ENCODE assay signal across 8 cellular contexts in the genomic region with DNA sequence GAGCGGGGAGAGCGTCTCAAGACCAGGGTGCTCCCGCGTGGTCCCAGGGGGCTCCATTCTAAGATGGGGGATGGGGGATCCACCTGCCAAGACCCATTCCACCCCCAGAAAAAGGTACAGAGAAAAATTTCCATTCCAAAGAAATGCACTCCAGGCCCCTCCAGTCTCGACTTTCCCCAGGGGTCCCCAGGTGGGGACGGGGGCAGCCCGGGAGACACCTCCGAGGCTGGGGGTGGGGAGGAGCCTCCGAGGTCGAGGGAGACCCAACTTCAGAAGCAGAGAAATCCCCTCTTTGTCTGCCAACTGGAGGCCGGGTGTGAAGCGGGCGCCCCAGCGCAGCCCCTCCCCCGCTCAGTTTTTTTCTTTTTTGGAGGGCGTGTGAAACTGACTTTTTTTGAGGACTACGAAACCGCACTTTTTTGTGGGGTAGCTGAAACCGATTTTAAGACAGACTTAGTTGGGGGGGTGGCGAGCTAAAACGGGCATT. TPM values are rescaled to one million over a fixed set of nuclear protein-coding genes. Genes with fewer than 3 reads are reported as not detected.
DNase-seq lines count a peak whose midpoint lies in the region; ATAC-seq, FAIRE-seq and TF ChIP-seq lines count a peak whose summit lies in the region.

No MANE protein-coding gene starts in this region.

- no peaks in the 10 kb centered on the region for H3K27me3 Mint-ChIP-seq in activated CD8-positive, alpha-beta T cell treated with anti-CD3 and anti-CD28 coated beads for 36 hours

- POLR2A ChIA-PET in activated CD8-positive, alpha-beta T cell treated with anti-CD3 and anti-CD28 coated beads for 36 hours (lab: Charles Lee): interaction anchor here (0.7 to 4.0 kb wide), 13 partner anchors 10 to 96 kb away, joined by 3 to 25 read pairs (median 3); partner anchors contain the start of genes MBD3 and UQCR11
- POLR2A ChIA-PET in endothelial cell of umbilical vein (lab: Charles Lee): no interaction called here

- H3K9me3 Mint-ChIP-seq in activated CD8-positive, alpha-beta T cell treated with anti-CD3 and anti-CD28 coated beads for 36 hours: no peaks in the 10 kb centered on the region

- dilution Hi-C loops in endothelial cell of umbilical vein (cut with MboI; ENCODE audit: extremely low pct_ligation_motif_present, low sequenced_read_pairs): no loop called here

- H3K4me1 Mint-ChIP-seq in activated CD8-positive, alpha-beta T cell treated with anti-CD3 and anti-CD28 coated beads for 36 hours (ENCODE audit: low read depth): peaks cover 24% of the 10 kb centered on the region

- H3K36me3 ChIP-seq in ACC112 (ENCODE audit: insufficient read depth, low read length) (no peaks in the 10 kb centered on the region), HUES48 (ENCODE audit: control insufficient read depth, insufficient read depth, low read length) (peaks cover 41% of the 10 kb centered on the region), endothelial cell of umbilical vein (ENCODE audit: control insufficient read depth in 2 of 2, extremely low read depth in 1 of 2, insufficient read depth in 2 of 2, low read length in 2 of 2) (peaks cover 2 to 16% of the 10 kb centered on the region in 2 experiments), neutrophil (no peaks in the 10 kb centered on the region)

- H3K9me3 ChIP-seq in HUES48 (ENCODE audit: control insufficient read depth, insufficient read depth, low read length) (no peaks in the 10 kb centered on the region), endothelial cell of umbilical vein (replicated peaks; ENCODE audit: control insufficient read depth, insufficient read depth, low read length) (no peaks in the 10 kb centered on the region), neutrophil (no peaks in the 10 kb centered on the region)

- H4K20me1 ChIP-seq in endothelial cell of umbilical vein (replicated peaks; ENCODE audit: control insufficient read depth, extremely low read depth, insufficient read depth, low read length): no peaks in the 10 kb centered on the region

- no peak for TF ChIP-seq POLR2A in endothelial cell of umbilical vein (IDR thresholded peaks at IDR 0.05; ENCODE audit: low read depth, low read length)

- H3K79me2 ChIP-seq in ACC112 (ENCODE audit: control insufficient read depth, insufficient read depth, low read length, unreplicated experiment) (peaks cover 24% of the 10 kb centered on the region), endothelial cell of umbilical vein (ENCODE audit: control insufficient read depth, insufficient read depth, low read length) (peaks cover 39% of the 10 kb centered on the region)

- BruUV-seq in endothelial cell of umbilical vein (replicated peaks; lab: Mats Ljungman, UMichigan): TSS peak; percentile 33

- H3K4me3 Mint-ChIP-seq in activated CD8-positive, alpha-beta T cell treated with anti-CD3 and anti-CD28 coated beads for 36 hours: peak overlapping the region; percentile 83

- DNase-seq in activated CD8-positive, alpha-beta T cell treated with anti-CD3 and anti-CD28 coated beads for 36 hours: peak; percentile 87
- DNase-seq in endothelial cell of umbilical vein (ENCODE audit: low read depth, low spot score): peak; percentile 42
- DNase-seq in NCI-H128 (lab: John Stamatoyannopoulos, UW; ENCODE audit: unreplicated experiment): no peak
- DNase-seq in NCI-H187 (lab: John Stamatoyannopoulos, UW): no peak
- no peak for DNase-seq in SKM-1 treated with dmso at 0.1 percent for 144 hours (lab: John Stamatoyannopoulos, UW; ENCODE audit: unreplicated experiment)

- no peaks in the 10 kb centered on the region for H3K27me3 ChIP-seq in ACC112 (ENCODE audit: insufficient read depth, low read length)
- no peaks in the 10 kb centered on the region for H3K27me3 ChIP-seq in HUES48 (ENCODE audit: control insufficient read depth, insufficient read depth, low read length)
- H3K27me3 ChIP-seq in endothelial cell of umbilical vein (ENCODE audit: control insufficient read depth in 2 of 2, insufficient read depth in 2 of 2, low read length in 2 of 2): no peaks in the 10 kb centered on the region
- peaks cover 22% of the 10 kb centered on the region for H3K27me3 ChIP-seq in neutrophil

- peak; percentile 19 for ATAC-seq in activated CD8-positive, alpha-beta T cell treated with anti-CD3 and anti-CD28 coated beads for 36 hours

- H3K9ac ChIP-seq in HUES48 (ENCODE audit: low read depth, low read length) (peak overlapping the region; percentile 90), endothelial cell of umbilical vein (replicated peaks; ENCODE audit: extremely low read depth, insufficient read depth, low read length) (peak overlapping the region; percentile 82)

- no peak for TF ChIP-seq CTCF in activated CD8-positive, alpha-beta T cell treated with anti-CD3 and anti-CD28 coated beads for 36 hours (IDR thresholded peaks at IDR 0.05)
- TF ChIP-seq CTCF in endothelial cell of umbilical vein (IDR thresholded peaks at IDR 0.05; ENCODE audit: extremely low read depth in 1 of 2, insufficient read depth in 1 of 2, low read depth in 1 of 2, low read length in 2 of 2) (no peak), neutrophil (IDR thresholded peaks at IDR 0.05) (no peak)

- CTCF ChIA-PET in activated CD8-positive, alpha-beta T cell treated with anti-CD3 and anti-CD28 coated beads for 36 hours (lab: Charles Lee): interaction anchor here (0.9 to 1.7 kb wide), 4 partner anchors 9 to 61 kb away, joined by 3 to 5 read pairs (median 3); no protein-coding TSS in a partner anchor
- CTCF ChIA-PET in endothelial cell of umbilical vein (lab: Charles Lee): interaction anchor here (0.7 to 2.1 kb wide), 5 partner anchors 10 to 105 kb away, joined by 4 to 11 read pairs (median 5); partner anchors contain the start of gene UQCR11

- H3K4me1 ChIP-seq in ACC112 (ENCODE audit: control insufficient read depth, insufficient read depth, low read length, unreplicated experiment) (peaks cover 6% of the 10 kb centered on the region), HUES48 (ENCODE audit: control insufficient read depth, insufficient read depth, low read length) (peaks cover 5% of the 10 kb centered on the region), endothelial cell of umbilical vein (ENCODE audit: control insufficient read depth, extremely low read depth, insufficient read depth, low read length) (peaks cover 2% of the 10 kb centered on the region), neutrophil (ENCODE audit: control insufficient read depth in 1 of 2, insufficient read depth in 1 of 2, low read depth in 1 of 2, low read length in 1 of 2) (peaks cover 7 to 17% of the 10 kb centered on the region in 2 experiments)

- intact Hi-C loops in activated CD8-positive, alpha-beta T cell treated with anti-CD3 and anti-CD28 coated beads for 36 hours (cut with micrococcal nuclease): loop anchor here (5.0 kb wide), 1 partner anchor 44 kb away; the partner anchor contains the start of gene UQCR11
- intact Hi-C loops in endothelial cell of umbilical vein (cut with micrococcal nuclease): no loop called here

- H3K27ac ChIP-seq in ACC112 (ENCODE audit: low read depth, low read length): no peak overlapping the region
- peak overlapping the region; percentile 95 for H3K27ac ChIP-seq in HUES48 (ENCODE audit: low read depth, low read length)
- peak overlapping the region; percentile 0 for H3K27ac ChIP-seq in endothelial cell of umbilical vein (ENCODE audit: insufficient read depth, low read depth, low read length)
- H3K27ac ChIP-seq in neutrophil: no peak overlapping the region

- peak overlapping the region; percentile 93 for H3K27ac Mint-ChIP-seq in activated CD8-positive, alpha-beta T cell treated with anti-CD3 and anti-CD28 coated beads for 36 hours

- no peaks in the 10 kb centered on the region for H3K9me1 ChIP-seq in endothelial cell of umbilical vein (replicated peaks; ENCODE audit: control insufficient read depth, extremely low read depth, insufficient read depth, low read length)

- H2AFZ ChIP-seq in ACC112 (ENCODE audit: low read length, unreplicated experiment) (no peak overlapping the region), endothelial cell of umbilical vein (ENCODE audit: low read depth, low read length) (no peak overlapping the region)

- H3K4me3 ChIP-seq in ACC112 (ENCODE audit: low read depth, low read length) (peak overlapping the region; percentile 87), HUES48 (ENCODE audit: low read depth, low read length) (peak overlapping the region; percentile 87), endothelial cell of umbilical vein (replicated peaks in 1 of 3; ENCODE audit: insufficient read depth in 1 of 3, low read depth in 1 of 3, low read length in 3 of 3) (peak overlapping the region; percentile 45 to 89 (median 62)), neutrophil (ENCODE audit: low read depth in 1 of 2, low read length in 1 of 2) (peak overlapping the region; percentile 34 to 63)

- FAIRE-seq in endothelial cell of umbilical vein (lab: Jason Lieb, UNC): no peak

- peak overlapping the region; percentile 55 for H3K4me2 ChIP-seq in endothelial cell of umbilical vein (ENCODE audit: insufficient read depth, low read length)

- peaks cover 22% of the 10 kb centered on the region for H3K36me3 Mint-ChIP-seq in activated CD8-positive, alpha-beta T cell treated with anti-CD3 and anti-CD28 coated beads for 36 hours (ENCODE audit: low read depth)

RNA-seq across cellular contexts. Expression of gene TCF3, which starts 1.3 kb away (rescaled TPM):
- total RNA-seq in activated CD8-positive, alpha-beta T cell treated with anti-CD3 and anti-CD28 coated beads for 36 hours: 100 to 1,000 TPM; 124 to 126 TPM
- total RNA-seq in endothelial cell of umbilical vein: 193 and 197 TPM in 2 replicates
- 147 and 202 TPM in 2 replicates for polyA plus RNA-seq in endothelial cell of umbilical vein
- 111 and 153 TPM in 2 replicates for polyA plus RNA-seq in endothelial cell of umbilical vein (2011; cell fraction: cytosol; rRNA removed)
- 216 and 222 TPM in 2 replicates for polyA plus RNA-seq in endothelial cell of umbilical vein (2011; cell fraction: nucleus; rRNA removed)
- polyA plus RNA-seq in endothelial cell of umbilical vein (2012): 146 and 182 TPM in 2 replicates
- polyA minus RNA-seq in endothelial cell of umbilical vein: 49.3 and 59.6 TPM in 2 replicates
- 139 TPM for polyA minus RNA-seq in endothelial cell of umbilical vein (2011; cell fraction: cytosol; rRNA and poly(A)+ RNA removed)
- 27.0 and 53.7 TPM in 2 replicates for polyA minus RNA-seq in endothelial cell of umbilical vein (2011; cell fraction: nucleus; rRNA and poly(A)+ RNA removed)

RNA-seq across cellular contexts. Expression of gene UQCR11, which starts 45.8 kb away (rescaled TPM):
- total RNA-seq in activated CD8-positive, alpha-beta T cell treated with anti-CD3 and anti-CD28 coated beads for 36 hours: 100 to 1,000 TPM; 231 TPM
- total RNA-seq in endothelial cell of umbilical vein: 210 and 223 TPM in 2 replicates
- polyA plus RNA-seq in endothelial cell of umbilical vein: 165 and 262 TPM in 2 replicates
- 156 and 199 TPM in 2 replicates for polyA plus RNA-seq in endothelial cell of umbilical vein (2011; cell fraction: cytosol; rRNA removed)
- 42.6 and 62.7 TPM in 2 replicates for polyA plus RNA-seq in endothelial cell of umbilical vein (2011; cell fraction: nucleus; rRNA removed)
- 156 and 442 TPM in 2 replicates for polyA plus RNA-seq in endothelial cell of umbilical vein (2012)
- polyA minus RNA-seq in endothelial cell of umbilical vein: 22.1 and 26.8 TPM in 2 replicates
- 28.5 TPM for polyA minus RNA-seq in endothelial cell of umbilical vein (2011; cell fraction: cytosol; rRNA and poly(A)+ RNA removed)
- polyA minus RNA-seq in endothelial cell of umbilical vein (2011; cell fraction: nucleus; rRNA and poly(A)+ RNA removed): 16.0 and 19.6 TPM in 2 replicates

RNA-seq across cellular contexts. Expression of gene MBD3, which starts 58.4 kb away (rescaled TPM):
- total RNA-seq in activated CD8-positive, alpha-beta T cell treated with anti-CD3 and anti-CD28 coated beads for 36 hours: 10 to 100 TPM; 87.8 to 92.5 TPM
- total RNA-seq in endothelial cell of umbilical vein: 120 and 121 TPM in 2 replicates
- polyA plus RNA-seq in endothelial cell of umbilical vein: 96.8 and 115 TPM in 2 replicates
- 51.3 and 79.1 TPM in 2 replicates for polyA plus RNA-seq in endothelial cell of umbilical vein (2011; cell fraction: cytosol; rRNA removed)
- 104 and 107 TPM in 2 replicates for polyA plus RNA-seq in endothelial cell of umbilical vein (2011; cell fraction: nucleus; rRNA removed)
- 58.1 and 61.5 TPM in 2 replicates for polyA plus RNA-seq in endothelial cell of umbilical vein (2012)
- 53.4 and 63.3 TPM in 2 replicates for polyA minus RNA-seq in endothelial cell of umbilical vein
- polyA minus RNA-seq in endothelial cell of umbilical vein (2011; cell fraction: cytosol; rRNA and poly(A)+ RNA removed): 88.7 TPM
- polyA minus RNA-seq in endothelial cell of umbilical vein (2011; cell fraction: nucleus; rRNA and poly(A)+ RNA removed): 34.2 and 42.2 TPM in 2 replicates

Comparison
In these comparisons a context has a peak if more than half of its experiments do, and no peak if none do; other contexts are left out.
1. H3K27ac ChIP-seq: peak in HUES48 (single experiment) and endothelial cell of umbilical vein (single experiment); none in ACC112 (single experiment) and neutrophil (single experiment).
2. DNase-seq: peak in activated CD8-positive, alpha-beta T cell treated with anti-CD3 and anti-CD28 coated beads for 36 hours (single experiment) and endothelial cell of umbilical vein (single experiment); none in NCI-H128 (single experiment), NCI-H187 (0 of 2) and SKM-1 treated with dmso at 0.1 percent for 144 hours (single experiment).
3. Peak in every context shown above with its lines, with median percentiles within 50 percentile points of each other: H3K4me3 ChIP-seq.